18 cellular contexts compared by ENCODE assay signal in genomic region chr14:62428429-62429203, GRCh38.
DNase-seq lines count a peak whose midpoint lies in the region; ATAC-seq, FAIRE-seq and TF ChIP-seq lines count a peak whose summit lies in the region.
"Had no signal": no experiment of that assay in that cellular context is flagged by ENCODE, and none has a peak within 500 bp of the region (broad histone marks: within the 10 kb centered on the region; RNA-seq: fewer than 3 reads in every experiment).

No MANE protein-coding gene starts in this region.

- H3K79me2 ChIP-seq in astrocyte (ENCODE audit: insufficient read depth, low read length) = no peaks in the 10 kb centered on the region

- H3K4me3 Mint-ChIP-seq in astrocyte (ENCODE audit: unreplicated experiment) = no peak overlapping the region
- H3K4me3 Mint-ChIP-seq: CD4-positive, CD25-positive, alpha-beta regulatory T cell; nephron progenitor cell had no signal

- H3K9me3 Mint-ChIP-seq in astrocyte (ENCODE audit: unreplicated experiment) = peaks cover 39% of the 10 kb centered on the region

- H2AFZ ChIP-seq in astrocyte (ENCODE audit: low read depth, low read length) = peak overlapping the region; percentile 50

- H3K9me3 ChIP-seq in astrocyte (ENCODE audit: insufficient read depth, low read depth, low read length) = peaks cover 12% of the 10 kb centered on the region
- H3K9me3 ChIP-seq in skeletal muscle satellite cell (replicated peaks; ENCODE audit: low read length) = peaks cover 8% of the 10 kb centered on the region

- DNase-seq in HTR-8/SVneo (ENCODE audit: insufficient read length, low spot score) (peak; percentile 89), astrocyte (ENCODE audit: low read depth) (peak; percentile 80), fibroblast of pulmonary artery (ENCODE audit: low read depth) (peak; percentile 77), activated gamma-delta T cell (lab: John Stamatoyannopoulos, UW) (no peak), AG08396 (ENCODE audit: low spot score) (no peak)
- DNase-seq: activated gamma-delta T cell treated with Interleukin-2 at 50 U/mL for 16 hours; CD4-positive, CD25-positive, alpha-beta regulatory T cell; effector memory CD4-positive, alpha-beta T cell; MM.1S; NCI-H2029; NCI-H748 treated with DMSO at 0.1 percent for 48 hours; nephron progenitor cell; T-helper 2 cell had no signal

- no peak for ATAC-seq in HG02970 (IDR thresholded peaks at IDR 0.05; ENCODE audit: low FRiP score, unreplicated experiment)
- ATAC-seq: gastroesophageal sphincter, GM12878 had no signal

- no peaks in the 10 kb centered on the region for H4K20me1 ChIP-seq in astrocyte (ENCODE audit: insufficient read depth, low read length)

- TF ChIP-seq CTCF in astrocyte (IDR thresholded peaks at IDR 0.05; ENCODE audit: insufficient read depth, low read depth, low read length) = no peak
- no peak for TF ChIP-seq CTCF in fibroblast of pulmonary artery (IDR thresholded peaks at IDR 0.05; ENCODE audit: low read length, missing control alignments)

- H3K4me1 ChIP-seq in astrocyte (ENCODE audit: insufficient read depth, low read length) = peaks cover 6% of the 10 kb centered on the region
- H3K4me1 ChIP-seq in skeletal muscle satellite cell (ENCODE audit: control insufficient read depth, insufficient read depth, low read length) = peaks cover 6% of the 10 kb centered on the region
- H3K4me1 ChIP-seq: gastroesophageal sphincter, right atrium auricular region had no signal

- H3K27me3 ChIP-seq in astrocyte (ENCODE audit: insufficient read depth, low read length) (no peaks in the 10 kb centered on the region), skeletal muscle satellite cell (ENCODE audit: control insufficient read depth, insufficient read depth, low read length) (no peaks in the 10 kb centered on the region)
- H3K27me3 ChIP-seq: gastroesophageal sphincter, right atrium auricular region had no signal

- H3K27me3 Mint-ChIP-seq in astrocyte (ENCODE audit: low read depth, unreplicated experiment) = no peaks in the 10 kb centered on the region
- H3K27me3 Mint-ChIP-seq: CD4-positive, CD25-positive, alpha-beta regulatory T cell had no signal

- peak overlapping the region; percentile 66 for H3K27ac ChIP-seq in astrocyte (ENCODE audit: low read depth, low read length)
- H3K27ac ChIP-seq: gastroesophageal sphincter, right atrium auricular region had no signal

- peak overlapping the region; percentile 98 for H3K27ac Mint-ChIP-seq in astrocyte (ENCODE audit: unreplicated experiment)
- H3K27ac Mint-ChIP-seq: CD4-positive, CD25-positive, alpha-beta regulatory T cell; nephron progenitor cell had no signal

- H3K4me2 ChIP-seq in astrocyte (ENCODE audit: low read length) (peak overlapping the region; percentile 66), skeletal muscle satellite cell (ENCODE audit: low read length) (no peak overlapping the region)

- peaks cover 10% of the 10 kb centered on the region for H3K4me1 Mint-ChIP-seq in astrocyte (ENCODE audit: low read depth, unreplicated experiment)
- H3K4me1 Mint-ChIP-seq: CD4-positive, CD25-positive, alpha-beta regulatory T cell; nephron progenitor cell had no signal

- H3K4me3 ChIP-seq in astrocyte (ENCODE audit: insufficient read depth, low read depth, low read length) = no peak overlapping the region
- H3K4me3 ChIP-seq in fibroblast of pulmonary artery (replicated peaks; ENCODE audit: low read depth, low read length) = no peak overlapping the region
- peak overlapping the region; percentile 24 for H3K4me3 ChIP-seq in skeletal muscle satellite cell (ENCODE audit: low read length)
- H3K4me3 ChIP-seq: gastroesophageal sphincter, GM12878, right atrium auricular region had no signal

- H3K36me3 Mint-ChIP-seq in astrocyte (ENCODE audit: low read depth, unreplicated experiment) = peaks cover 6% of the 10 kb centered on the region
- H3K36me3 Mint-ChIP-seq: CD4-positive, CD25-positive, alpha-beta regulatory T cell had no signal

- H3K9ac ChIP-seq in astrocyte (ENCODE audit: low read length) (peak overlapping the region; percentile 28), skeletal muscle satellite cell (ENCODE audit: low read depth, low read length) (no peak overlapping the region)

- FAIRE-seq in HTR-8/SVneo (lab: Jason Lieb, UNC) = peak; percentile 99
- no peak for FAIRE-seq in astrocyte (lab: Jason Lieb, UNC)
- FAIRE-seq: GM12878 had no signal

- H3K36me3 ChIP-seq in astrocyte (ENCODE audit: insufficient read depth, low read length) = no peaks in the 10 kb centered on the region
- no peaks in the 10 kb centered on the region for H3K36me3 ChIP-seq in skeletal muscle satellite cell (ENCODE audit: insufficient read depth, low read length)
- H3K36me3 ChIP-seq: gastroesophageal sphincter, right atrium auricular region had no signal

Comparison
In these comparisons a context has a peak if more than half of its experiments do, and no peak if none do; other contexts are left out.
1. DNase-seq: peak in HTR-8/SVneo (single experiment), astrocyte (single experiment) and fibroblast of pulmonary artery (single experiment); none in activated gamma-delta T cell (single experiment) and AG08396 (single experiment).